ENCODE assay signal across 18 cellular contexts in the genomic region with DNA sequence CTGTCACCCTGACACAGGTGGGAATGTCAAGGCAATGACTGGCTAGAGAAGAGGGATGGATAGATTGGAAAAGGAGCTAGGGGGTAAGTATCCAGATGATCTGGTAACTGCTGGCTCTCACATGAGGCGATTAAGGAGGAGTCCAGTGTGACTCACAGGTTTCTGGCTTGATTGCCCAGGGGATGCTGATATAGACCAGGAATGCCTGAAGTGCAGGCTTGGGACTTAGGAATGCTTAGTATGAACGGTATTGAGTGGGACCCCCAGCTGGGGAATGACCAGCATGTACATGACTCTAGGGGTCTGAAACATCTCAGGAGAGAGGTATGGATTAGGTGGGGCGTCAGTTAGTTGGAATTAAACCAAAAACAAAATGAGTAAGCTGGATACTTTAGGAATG.
DNase-seq lines count a peak whose midpoint lies in the region; ATAC-seq and TF ChIP-seq lines count a peak whose summit lies in the region.
"Had no signal": no experiment of that assay in that cellular context is flagged by ENCODE, and none has a peak within 500 bp of the region (broad histone marks: within the 10 kb centered on the region; RNA-seq: fewer than 3 reads in every experiment).

No MANE protein-coding gene starts in this region.

- DNase-seq in GM23338 (ENCODE audit: low spot score), result no peak
- DNase-seq in SJSA1 (ENCODE audit: low read depth in 1 of 2, low spot score in 2 of 2), result peak; percentile 25 to 55
- peak; percentile 77 for DNase-seq in fibroblast of mammary gland (ENCODE audit: low read depth)
- peak; percentile 87 for DNase-seq in renal cortical epithelial cell (ENCODE audit: low read depth)
- no peak for DNase-seq in prostate gland (ENCODE audit: low spot score)
- DNase-seq: left ventricle myocardium superior, NCI-H526 treated with DMSO at 0.1 percent for 48 hours, SHP77 treated with DMSO at 0.1 percent for 48 hours, spleen had no signal

- no peak overlapping the region; the same call in 2 of the 3 replicates for H3K4me3 Mint-ChIP-seq in GM23338
- H3K4me3 Mint-ChIP-seq: activated naive CD4-positive, alpha-beta T cell treated with anti-CD3 and anti-CD28 coated beads, Interleukin-2, amount 50 U/mL, for 24 hours; dendritic cell treated with granulocyte-macrophage colony-stimulating factor and Interleukin-4, amounts not matched to agents 40 ng/mL and 50 ng/mL, for 4 days; neural progenitor cell had no signal

- 90% methylated on average over 3 of the region's 3 CpGs for WGBS in prostate gland

- no peaks in the 10 kb centered on the region for H4K20me1 ChIP-seq in GM23338 (replicated peaks; ENCODE audit: insufficient read depth)

- TF ChIP-seq POLR2A in prostate gland (IDR thresholded peaks at IDR 0.05), result no peak

- no peak overlapping the region for H2AFZ ChIP-seq in GM23338
- H2AFZ ChIP-seq: neural progenitor cell had no signal

- H3K4me2 ChIP-seq in GM23338, result no peak overlapping the region

- H3K9me2 ChIP-seq in GM23338 (ENCODE audit: insufficient read depth), result no peaks in the 10 kb centered on the region

- H3F3A ChIP-seq in GM23338 (replicated peaks; ENCODE audit: low read depth), result no peaks in the 10 kb centered on the region

- H3K27me3 Mint-ChIP-seq in GM23338 (ENCODE audit: insufficient read depth, low read depth, poor library complexity), result peaks cover 9% of the 10 kb centered on the region
- H3K27me3 Mint-ChIP-seq: activated naive CD4-positive, alpha-beta T cell treated with anti-CD3 and anti-CD28 coated beads, Interleukin-2, amount 50 U/mL, for 24 hours had no signal

- peaks cover 57% of the 10 kb centered on the region for H3K4me1 Mint-ChIP-seq in GM23338
- H3K4me1 Mint-ChIP-seq: activated naive CD4-positive, alpha-beta T cell treated with anti-CD3 and anti-CD28 coated beads, Interleukin-2, amount 50 U/mL, for 24 hours had no signal

- H3K27ac ChIP-seq in GM23338 (ENCODE audit: low read depth), result 0 out of 2 replicates have a peak overlapping the region, but pooled peaks have one; percentile 32
- no peak overlapping the region; the same call in 1 of the 2 replicates for H3K27ac ChIP-seq in SJSA1
- H3K27ac ChIP-seq in prostate gland, result no peak overlapping the region
- H3K27ac ChIP-seq: gastroesophageal sphincter, neural progenitor cell, spleen, thoracic aorta, VCaP had no signal

- no peaks in the 10 kb centered on the region for H3K9me3 Mint-ChIP-seq in GM23338
- H3K9me3 Mint-ChIP-seq: activated naive CD4-positive, alpha-beta T cell treated with anti-CD3 and anti-CD28 coated beads, Interleukin-2, amount 50 U/mL, for 24 hours; dendritic cell treated with granulocyte-macrophage colony-stimulating factor and Interleukin-4, amounts not matched to agents 40 ng/mL and 50 ng/mL, for 4 days; neural progenitor cell had no signal

- no peaks in the 10 kb centered on the region for H3K9me3 ChIP-seq in SJSA1 (replicated peaks)
- no peaks in the 10 kb centered on the region for H3K9me3 ChIP-seq in prostate gland
- H3K9me3 ChIP-seq: gastroesophageal sphincter, spleen, thoracic aorta had no signal

- TF ChIP-seq CTCF in GM23338 (conservative IDR thresholded peaks at IDR 0.05; ENCODE audit: low read depth in 2 of 2) (no peak), fibroblast of mammary gland (conservative IDR thresholded peaks at IDR 0.05; ENCODE audit: control insufficient read depth, insufficient read depth, low read depth, low read length) (no peak), prostate gland (IDR thresholded peaks at IDR 0.05) (no peak)

- intact Hi-C loops in prostate gland (cut with DNase I), result no loop called here

- ATAC-seq in GM23338, result no peak
- ATAC-seq in HG03175 (IDR thresholded peaks at IDR 0.05; ENCODE audit: unreplicated experiment), result no peak
- no peak for ATAC-seq in GM18907 (IDR thresholded peaks at IDR 0.05; ENCODE audit: unreplicated experiment)
- no peak for ATAC-seq in GM19351 (IDR thresholded peaks at IDR 0.05; ENCODE audit: unreplicated experiment)
- ATAC-seq: gastroesophageal sphincter, left ventricle myocardium superior had no signal

- no peak overlapping the region for H3K4me3 ChIP-seq in GM23338
- H3K4me3 ChIP-seq in SJSA1, result no peak overlapping the region
- H3K4me3 ChIP-seq in fibroblast of mammary gland (ENCODE audit: control insufficient read depth, low read depth, low read length), result no peak overlapping the region
- H3K4me3 ChIP-seq in prostate gland, result no peak overlapping the region
- H3K4me3 ChIP-seq: gastroesophageal sphincter, neural progenitor cell, spleen, thoracic aorta had no signal

- no peaks in the 10 kb centered on the region for H3K79me2 ChIP-seq in GM23338 (replicated peaks; ENCODE audit: insufficient read depth)

- no peak overlapping the region for H3K27ac Mint-ChIP-seq in GM23338
- H3K27ac Mint-ChIP-seq: activated naive CD4-positive, alpha-beta T cell treated with anti-CD3 and anti-CD28 coated beads, Interleukin-2, amount 50 U/mL, for 24 hours; dendritic cell treated with granulocyte-macrophage colony-stimulating factor and Interleukin-4, amounts not matched to agents 40 ng/mL and 50 ng/mL, for 4 days had no signal

- H3K27me3 ChIP-seq in GM23338 (ENCODE audit: insufficient read depth) (no peaks in the 10 kb centered on the region), SJSA1 (replicated peaks) (no peaks in the 10 kb centered on the region), prostate gland (replicated peaks; ENCODE audit: insufficient read depth) (no peaks in the 10 kb centered on the region)
- H3K27me3 ChIP-seq: gastroesophageal sphincter, neural progenitor cell had no signal

- H3K36me3 ChIP-seq in GM23338 (ENCODE audit: insufficient read depth), result no peaks in the 10 kb centered on the region
- no peaks in the 10 kb centered on the region for H3K36me3 ChIP-seq in SJSA1
- H3K36me3 ChIP-seq in prostate gland, result no peaks in the 10 kb centered on the region
- H3K36me3 ChIP-seq: gastroesophageal sphincter, neural progenitor cell, spleen, thoracic aorta had no signal

- no peaks in the 10 kb centered on the region for H3K36me3 Mint-ChIP-seq in GM23338 (ENCODE audit: low read depth)
- H3K36me3 Mint-ChIP-seq: activated naive CD4-positive, alpha-beta T cell treated with anti-CD3 and anti-CD28 coated beads, Interleukin-2, amount 50 U/mL, for 24 hours had no signal

- H3K4me1 ChIP-seq in GM23338 (ENCODE audit: insufficient read depth) (peaks cover 16% of the 10 kb centered on the region; the same call in 1 of the 2 replicates), SJSA1 (replicated peaks) (peaks cover 16% of the 10 kb centered on the region), prostate gland (replicated peaks) (no peaks in the 10 kb centered on the region)
- H3K4me1 ChIP-seq: gastroesophageal sphincter, spleen had no signal

TF ChIP-seq in GM23338, 12 proteins besides CTCF, POLR2A, EP300 and RAD21:
- TF ChIP-seq STAT1 (IDR thresholded peaks at IDR 0.05; ENCODE audit: unreplicated experiment), result no peak
- no peak for TF ChIP-seq POLR2AphosphoS5 (IDR thresholded peaks at IDR 0.05; ENCODE audit: low read depth)
- TF ChIP-seq ZNF331 (CRISPR knock-in tag; IDR thresholded peaks at IDR 0.05; ENCODE audit: low read depth), result no peak
- TF ChIP-seq, protein P1, sequence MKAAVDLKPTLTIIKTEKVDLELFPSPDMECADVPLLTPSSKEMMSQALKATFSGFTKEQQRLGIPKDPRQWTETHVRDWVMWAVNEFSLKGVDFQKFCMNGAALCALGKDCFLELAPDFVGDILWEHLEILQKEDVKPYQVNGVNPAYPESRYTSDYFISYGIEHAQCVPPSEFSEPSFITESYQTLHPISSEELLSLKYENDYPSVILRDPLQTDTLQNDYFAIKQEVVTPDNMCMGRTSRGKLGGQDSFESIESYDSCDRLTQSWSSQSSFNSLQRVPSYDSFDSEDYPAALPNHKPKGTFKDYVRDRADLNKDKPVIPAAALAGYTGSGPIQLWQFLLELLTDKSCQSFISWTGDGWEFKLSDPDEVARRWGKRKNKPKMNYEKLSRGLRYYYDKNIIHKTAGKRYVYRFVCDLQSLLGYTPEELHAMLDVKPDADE (IDR thresholded peaks at IDR 0.05), result no peak
- TF ChIP-seq NANOG (IDR thresholded peaks at IDR 0.05; ENCODE audit: borderline replicate concordance), result no peak
- TF ChIP-seq EZH2 (IDR thresholded peaks at IDR 0.05; ENCODE audit: low read depth, unreplicated experiment), result no peak

Comparison
In these comparisons a context has a peak if more than half of its experiments do, and no peak if none do; other contexts are left out.
1. DNase-seq: peak in SJSA1 (2 of 2), fibroblast of mammary gland (single experiment) and renal cortical epithelial cell (single experiment); none in GM23338 (single experiment) and prostate gland (single experiment).